1 cellular context compared by ENCODE assay signal in the genomic region with DNA sequence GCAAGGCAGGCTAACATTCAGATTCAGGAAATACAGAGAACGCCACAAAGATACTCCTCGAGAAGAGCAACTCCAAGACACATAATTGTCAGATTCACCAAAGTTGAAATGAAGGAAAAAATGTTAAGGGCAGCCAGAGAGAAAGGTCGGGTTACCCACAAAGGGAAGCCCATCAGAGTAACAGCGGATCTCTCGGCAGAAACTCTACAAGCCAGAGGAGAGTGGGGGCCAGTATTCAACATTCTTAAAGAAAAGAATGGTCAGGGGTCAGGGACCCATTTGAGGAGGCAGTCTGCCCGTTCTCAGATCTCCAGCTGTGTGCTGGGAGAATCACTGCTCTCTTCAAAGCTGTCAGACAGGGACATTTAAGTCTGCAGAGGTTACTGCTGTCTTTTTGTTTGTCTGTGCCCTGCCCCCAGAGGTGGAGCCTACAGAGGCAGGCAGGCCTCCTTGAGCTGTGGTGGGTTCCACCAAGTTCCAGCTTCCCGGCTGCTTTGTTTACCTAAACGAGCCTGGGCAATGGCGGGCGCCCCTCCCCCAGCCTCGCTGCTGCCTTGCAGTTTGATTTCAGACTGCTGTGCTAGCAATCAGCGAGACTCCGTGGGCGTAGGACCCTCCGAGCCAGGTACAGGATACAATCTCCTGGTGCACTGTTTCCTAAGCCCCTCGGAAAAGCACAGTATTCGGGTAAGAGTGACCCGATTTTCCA.
TF ChIP-seq lines count a peak whose summit lies in the region.

No MANE protein-coding gene starts in this region.

TF ChIP-seq in HEK293, 187 proteins besides CTCF, POLR2A, EP300 and RAD21:
- TF ChIP-seq PRDM10 (tag by site-specific recombination; IDR thresholded peaks at IDR 0.05) (0 out of 2 replicates have a peak, but pooled peaks have one; percentile 24), IKZF3 (tag by site-specific recombination; IDR thresholded peaks at IDR 0.05) (peak; percentile 19; the same call in 1 of the 2 replicates)
